1 cellular context compared by ENCODE assay signal in the genomic region with DNA sequence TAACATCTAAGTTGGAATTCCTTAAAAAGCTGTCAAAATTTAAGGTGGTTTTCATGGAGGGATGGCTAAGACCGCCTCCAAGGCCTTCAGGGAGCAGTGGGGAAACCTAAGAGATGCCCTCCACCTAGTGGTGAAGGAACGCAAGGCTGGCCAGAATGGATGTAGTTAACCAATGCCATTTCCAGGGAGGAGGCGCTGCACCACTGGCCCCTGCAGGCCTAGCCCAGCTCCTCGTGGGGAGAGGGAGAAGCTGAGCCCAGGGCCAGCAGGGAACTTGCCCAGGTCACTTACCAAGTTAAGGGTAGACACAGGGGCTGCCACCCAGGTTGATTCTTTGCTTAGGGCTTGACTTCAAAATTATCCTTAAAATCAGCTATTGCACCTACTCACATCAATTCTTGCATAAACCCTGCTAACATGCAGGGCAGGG.
TF ChIP-seq lines count a peak whose summit lies in the region.

No MANE protein-coding gene starts in this region.

TF ChIP-seq in GM12878, 131 proteins besides CTCF, POLR2A, EP300 and RAD21 (continued from another document and continues in another):
- TF ChIP-seq TCF12 (IDR thresholded peaks at IDR 0.05; ENCODE audit: low read depth, low read length), result no peak
- TF ChIP-seq RBBP5 (conservative IDR thresholded peaks at IDR 0.05), result no peak
- no peak for TF ChIP-seq MYB (IDR thresholded peaks at IDR 0.05; ENCODE audit: borderline replicate concordance, low read depth, low read length)
- peak; percentile 85 for TF ChIP-seq YY1 (IDR thresholded peaks at IDR 0.05; ENCODE audit: low read depth, low read length)
- no peak for TF ChIP-seq NRF1 (conservative IDR thresholded peaks at IDR 0.05; ENCODE audit: low read depth, low read length)
- no peak for TF ChIP-seq SPI1 (IDR thresholded peaks at IDR 0.05; ENCODE audit: borderline replicate concordance, insufficient read depth, low read depth, low read length)
- TF ChIP-seq, protein P1, sequence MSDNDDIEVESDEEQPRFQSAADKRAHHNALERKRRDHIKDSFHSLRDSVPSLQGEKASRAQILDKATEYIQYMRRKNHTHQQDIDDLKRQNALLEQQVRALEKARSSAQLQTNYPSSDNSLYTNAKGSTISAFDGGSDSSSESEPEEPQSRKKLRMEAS (IDR thresholded peaks at IDR 0.05; ENCODE audit: low read depth, low read length), result no peak
- TF ChIP-seq EED (IDR thresholded peaks at IDR 0.05; ENCODE audit: low read depth), result peak; percentile 41; the same call in 1 of the 2 replicates
- TF ChIP-seq CHD2 (IDR thresholded peaks at IDR 0.05; ENCODE audit: borderline replicate concordance, low read depth, low read length), result no peak
- no peak for TF ChIP-seq BACH1 (IDR thresholded peaks at IDR 0.05; ENCODE audit: borderline replicate concordance)
- 0 out of 4 replicates have a peak, but pooled peaks of 1 of the 2 experiments have one; percentile 12 for TF ChIP-seq IKZF2 (IDR thresholded peaks at IDR 0.05)
- no peak for TF ChIP-seq ZNF274 (IDR thresholded peaks at IDR 0.05; ENCODE audit: insufficient read depth, insufficient read length)
- no peak for TF ChIP-seq SUZ12 (IDR thresholded peaks at IDR 0.05; ENCODE audit: unreplicated experiment)
- no peak for TF ChIP-seq CHD4 (IDR thresholded peaks at IDR 0.05)
- no peak for TF ChIP-seq CBX5 (IDR thresholded peaks at IDR 0.05; ENCODE audit: low read depth)
- TF ChIP-seq NBN (IDR thresholded peaks at IDR 0.05), result no peak
- TF ChIP-seq TBL1XR1 (IDR thresholded peaks at IDR 0.05; ENCODE audit: low read depth, low read length), result no peak
- no peak for TF ChIP-seq ETV6 (conservative IDR thresholded peaks at IDR 0.05 in 1 of 2, IDR thresholded peaks at IDR 0.05 in 1 of 2; ENCODE audit: borderline replicate concordance in 1 of 2, low read depth in 1 of 2)
- no peak for TF ChIP-seq MTA3 (IDR thresholded peaks at IDR 0.05; ENCODE audit: borderline replicate concordance, low read length)
- peak; percentile 99 for TF ChIP-seq SMC3 (IDR thresholded peaks at IDR 0.05; ENCODE audit: borderline replicate concordance, low read length)
- TF ChIP-seq ATF7 (IDR thresholded peaks at IDR 0.05; ENCODE audit: low read depth), result no peak
- TF ChIP-seq PAX5 (IDR thresholded peaks at IDR 0.05; ENCODE audit: borderline replicate concordance, low read depth, low read length), result 0 out of 2 replicates have a peak, but pooled peaks have one; percentile 31
- TF ChIP-seq NFIC (IDR thresholded peaks at IDR 0.05; ENCODE audit: low read depth, low read length), result no peak
- no peak for TF ChIP-seq NR2C1 (IDR thresholded peaks at IDR 0.05)
- no peak for TF ChIP-seq YBX1 (IDR thresholded peaks at IDR 0.05)
- TF ChIP-seq TAF1 (IDR thresholded peaks at IDR 0.05; ENCODE audit: borderline replicate concordance, low read depth, low read length), result no peak
- TF ChIP-seq ELK1 (IDR thresholded peaks at IDR 0.05; ENCODE audit: low read depth, low read length), result 0 out of 2 replicates have a peak, but pooled peaks have one; percentile 30
- no peak for TF ChIP-seq SMAD5 (IDR thresholded peaks at IDR 0.05; ENCODE audit: low read depth)
- no peak for TF ChIP-seq PKNOX1 (IDR thresholded peaks at IDR 0.05)
- TF ChIP-seq RELA (IDR thresholded peaks at IDR 0.05; ENCODE audit: borderline replicate concordance, partially characterized antibody), result no peak
- TF ChIP-seq EZH2 (IDR thresholded peaks at IDR 0.05; ENCODE audit: borderline replicate concordance, control insufficient read depth, low read depth, low read length), result no peak
- no peak for TF ChIP-seq GATAD2B (conservative IDR thresholded peaks at IDR 0.05; ENCODE audit: low read depth)
- TF ChIP-seq, protein P2, sequence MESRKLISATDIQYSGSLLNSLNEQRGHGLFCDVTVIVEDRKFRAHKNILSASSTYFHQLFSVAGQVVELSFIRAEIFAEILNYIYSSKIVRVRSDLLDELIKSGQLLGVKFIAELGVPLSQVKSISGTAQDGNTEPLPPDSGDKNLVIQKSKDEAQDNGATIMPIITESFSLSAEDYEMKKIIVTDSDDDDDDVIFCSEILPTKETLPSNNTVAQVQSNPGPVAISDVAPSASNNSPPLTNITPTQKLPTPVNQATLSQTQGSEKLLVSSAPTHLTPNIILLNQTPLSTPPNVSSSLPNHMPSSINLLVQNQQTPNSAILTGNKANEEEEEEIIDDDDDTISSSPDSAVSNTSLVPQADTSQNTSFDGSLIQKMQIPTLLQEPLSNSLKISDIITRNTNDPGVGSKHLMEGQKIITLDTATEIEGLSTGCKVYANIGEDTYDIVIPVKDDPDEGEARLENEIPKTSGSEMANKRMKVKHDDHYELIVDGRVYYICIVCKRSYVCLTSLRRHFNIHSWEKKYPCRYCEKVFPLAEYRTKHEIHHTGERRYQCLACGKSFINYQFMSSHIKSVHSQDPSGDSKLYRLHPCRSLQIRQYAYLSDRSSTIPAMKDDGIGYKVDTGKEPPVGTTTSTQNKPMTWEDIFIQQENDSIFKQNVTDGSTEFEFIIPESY (IDR thresholded peaks at IDR 0.05), result no peak
- TF ChIP-seq ZNF207 (IDR thresholded peaks at IDR 0.05; ENCODE audit: borderline replicate concordance), result no peak
- TF ChIP-seq, protein P3, sequence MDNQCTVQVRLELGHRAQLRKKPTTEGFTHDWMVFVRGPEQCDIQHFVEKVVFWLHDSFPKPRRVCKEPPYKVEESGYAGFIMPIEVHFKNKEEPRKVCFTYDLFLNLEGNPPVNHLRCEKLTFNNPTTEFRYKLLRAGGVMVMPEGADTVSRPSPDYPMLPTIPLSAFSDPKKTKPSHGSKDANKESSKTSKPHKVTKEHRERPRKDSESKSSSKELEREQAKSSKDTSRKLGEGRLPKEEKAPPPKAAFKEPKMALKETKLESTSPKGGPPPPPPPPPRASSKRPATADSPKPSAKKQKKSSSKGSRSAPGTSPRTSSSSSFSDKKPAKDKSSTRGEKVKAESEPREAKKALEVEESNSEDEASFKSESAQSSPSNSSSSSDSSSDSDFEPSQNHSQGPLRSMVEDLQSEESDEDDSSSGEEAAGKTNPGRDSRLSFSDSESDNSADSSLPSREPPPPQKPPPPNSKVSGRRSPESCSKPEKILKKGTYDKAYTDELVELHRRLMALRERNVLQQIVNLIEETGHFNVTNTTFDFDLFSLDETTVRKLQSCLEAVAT (IDR thresholded peaks at IDR 0.05), result no peak
- TF ChIP-seq NR2F1 (conservative IDR thresholded peaks at IDR 0.05), result no peak
- no peak for TF ChIP-seq ESRRA (IDR thresholded peaks at IDR 0.05; ENCODE audit: low read length)
- peak; percentile 31 for TF ChIP-seq SKIL (IDR thresholded peaks at IDR 0.05; ENCODE audit: low read depth, poor library complexity, severe bottlenecking)
- TF ChIP-seq, protein P4, sequence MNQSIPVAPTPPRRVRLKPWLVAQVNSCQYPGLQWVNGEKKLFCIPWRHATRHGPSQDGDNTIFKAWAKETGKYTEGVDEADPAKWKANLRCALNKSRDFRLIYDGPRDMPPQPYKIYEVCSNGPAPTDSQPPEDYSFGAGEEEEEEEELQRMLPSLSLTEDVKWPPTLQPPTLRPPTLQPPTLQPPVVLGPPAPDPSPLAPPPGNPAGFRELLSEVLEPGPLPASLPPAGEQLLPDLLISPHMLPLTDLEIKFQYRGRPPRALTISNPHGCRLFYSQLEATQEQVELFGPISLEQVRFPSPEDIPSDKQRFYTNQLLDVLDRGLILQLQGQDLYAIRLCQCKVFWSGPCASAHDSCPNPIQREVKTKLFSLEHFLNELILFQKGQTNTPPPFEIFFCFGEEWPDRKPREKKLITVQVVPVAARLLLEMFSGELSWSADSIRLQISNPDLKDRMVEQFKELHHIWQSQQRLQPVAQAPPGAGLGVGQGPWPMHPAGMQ (IDR thresholded peaks at IDR 0.05; ENCODE audit: borderline replicate concordance), result no peak
- TF ChIP-seq, protein P5, sequence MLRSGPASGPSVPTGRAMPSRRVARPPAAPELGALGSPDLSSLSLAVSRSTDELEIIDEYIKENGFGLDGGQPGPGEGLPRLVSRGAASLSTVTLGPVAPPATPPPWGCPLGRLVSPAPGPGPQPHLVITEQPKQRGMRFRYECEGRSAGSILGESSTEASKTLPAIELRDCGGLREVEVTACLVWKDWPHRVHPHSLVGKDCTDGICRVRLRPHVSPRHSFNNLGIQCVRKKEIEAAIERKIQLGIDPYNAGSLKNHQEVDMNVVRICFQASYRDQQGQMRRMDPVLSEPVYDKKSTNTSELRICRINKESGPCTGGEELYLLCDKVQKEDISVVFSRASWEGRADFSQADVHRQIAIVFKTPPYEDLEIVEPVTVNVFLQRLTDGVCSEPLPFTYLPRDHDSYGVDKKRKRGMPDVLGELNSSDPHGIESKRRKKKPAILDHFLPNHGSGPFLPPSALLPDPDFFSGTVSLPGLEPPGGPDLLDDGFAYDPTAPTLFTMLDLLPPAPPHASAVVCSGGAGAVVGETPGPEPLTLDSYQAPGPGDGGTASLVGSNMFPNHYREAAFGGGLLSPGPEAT (IDR thresholded peaks at IDR 0.05; ENCODE audit: low read depth), result no peak
- TF ChIP-seq SREBF1 (IDR thresholded peaks at IDR 0.05; ENCODE audit: low read length), result no peak
- TF ChIP-seq, protein P6, sequence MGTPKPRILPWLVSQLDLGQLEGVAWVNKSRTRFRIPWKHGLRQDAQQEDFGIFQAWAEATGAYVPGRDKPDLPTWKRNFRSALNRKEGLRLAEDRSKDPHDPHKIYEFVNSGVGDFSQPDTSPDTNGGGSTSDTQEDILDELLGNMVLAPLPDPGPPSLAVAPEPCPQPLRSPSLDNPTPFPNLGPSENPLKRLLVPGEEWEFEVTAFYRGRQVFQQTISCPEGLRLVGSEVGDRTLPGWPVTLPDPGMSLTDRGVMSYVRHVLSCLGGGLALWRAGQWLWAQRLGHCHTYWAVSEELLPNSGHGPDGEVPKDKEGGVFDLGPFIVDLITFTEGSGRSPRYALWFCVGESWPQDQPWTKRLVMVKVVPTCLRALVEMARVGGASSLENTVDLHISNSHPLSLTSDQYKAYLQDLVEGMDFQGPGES (IDR thresholded peaks at IDR 0.05), result no peak
- TF ChIP-seq TCF7 (IDR thresholded peaks at IDR 0.05; ENCODE audit: borderline replicate concordance), result no peak
- TF ChIP-seq, protein P7, sequence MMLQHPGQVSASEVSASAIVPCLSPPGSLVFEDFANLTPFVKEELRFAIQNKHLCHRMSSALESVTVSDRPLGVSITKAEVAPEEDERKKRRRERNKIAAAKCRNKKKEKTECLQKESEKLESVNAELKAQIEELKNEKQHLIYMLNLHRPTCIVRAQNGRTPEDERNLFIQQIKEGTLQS (IDR thresholded peaks at IDR 0.05; ENCODE audit: borderline replicate concordance, extremely low read depth, low read depth, low read length), result no peak
- TF ChIP-seq ZNF384 (IDR thresholded peaks at IDR 0.05; ENCODE audit: borderline replicate concordance, low read depth, low read length), result no peak
- no peak for TF ChIP-seq POLR2AphosphoS2 (IDR thresholded peaks at IDR 0.05; ENCODE audit: low read depth, low read length)
- TF ChIP-seq RCOR1 (conservative IDR thresholded peaks at IDR 0.05; ENCODE audit: low read depth, low read length), result no peak
- TF ChIP-seq, protein P8, sequence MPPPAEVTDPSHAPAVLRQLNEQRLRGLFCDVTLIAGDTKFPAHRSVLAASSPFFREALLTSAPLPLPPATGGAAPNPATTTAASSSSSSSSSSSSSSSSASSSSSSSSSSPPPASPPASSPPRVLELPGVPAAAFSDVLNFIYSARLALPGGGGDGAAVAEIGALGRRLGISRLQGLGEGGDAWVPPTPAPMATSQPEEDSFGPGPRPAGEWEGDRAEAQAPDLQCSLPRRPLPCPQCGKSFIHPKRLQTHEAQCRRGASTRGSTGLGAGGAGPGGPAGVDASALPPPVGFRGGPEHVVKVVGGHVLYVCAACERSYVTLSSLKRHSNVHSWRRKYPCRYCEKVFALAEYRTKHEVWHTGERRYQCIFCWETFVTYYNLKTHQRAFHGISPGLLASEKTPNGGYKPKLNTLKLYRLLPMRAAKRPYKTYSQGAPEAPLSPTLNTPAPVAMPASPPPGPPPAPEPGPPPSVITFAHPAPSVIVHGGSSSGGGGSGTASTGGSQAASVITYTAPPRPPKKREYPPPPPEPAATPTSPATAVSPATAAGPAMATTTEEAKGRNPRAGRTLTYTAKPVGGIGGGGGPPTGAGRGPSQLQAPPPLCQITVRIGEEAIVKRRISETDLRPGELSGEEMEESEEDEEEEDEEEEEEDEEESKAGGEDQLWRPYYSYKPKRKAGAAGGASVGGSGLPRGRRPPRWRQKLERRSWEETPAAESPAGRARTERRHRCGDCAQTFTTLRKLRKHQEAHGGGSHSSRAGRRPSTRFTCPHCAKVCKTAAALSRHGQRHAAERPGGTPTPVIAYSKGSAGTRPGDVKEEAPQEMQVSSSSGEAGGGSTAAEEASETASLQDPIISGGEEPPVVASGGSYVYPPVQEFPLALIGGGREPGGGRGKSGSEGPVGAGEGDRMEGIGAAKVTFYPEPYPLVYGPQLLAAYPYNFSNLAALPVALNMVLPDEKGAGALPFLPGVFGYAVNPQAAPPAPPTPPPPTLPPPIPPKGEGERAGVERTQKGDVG (CRISPR knock-in tag; IDR thresholded peaks at IDR 0.05), result no peak
- peak; percentile 29; the same call in 1 of the 2 replicates for TF ChIP-seq RUNX3 (IDR thresholded peaks at IDR 0.05; ENCODE audit: low read length)
- peak; percentile 65; the same call in 1 of the 3 replicates for TF ChIP-seq POU2F2 (IDR thresholded peaks at IDR 0.05; ENCODE audit: borderline replicate concordance, low read depth, low read length)
- no peak for TF ChIP-seq SMAD1 (IDR thresholded peaks at IDR 0.05; ENCODE audit: low read depth, partially characterized antibody)
